In genomic region chr1:101207891-101208290, GRCh38 we compare ENCODE assay signal across 29 cellular contexts. TPM values are rescaled to one million over a fixed set of nuclear protein-coding genes. Genes with fewer than 3 reads are reported as not detected.
DNase-seq lines count a peak whose midpoint lies in the region; ATAC-seq and TF ChIP-seq lines count a peak whose summit lies in the region.
"Had no signal": no experiment of that assay in that cellular context is flagged by ENCODE, and none has a peak within 500 bp of the region (broad histone marks: within the 10 kb centered on the region; RNA-seq: fewer than 3 reads in every experiment).

No MANE protein-coding gene starts in this region.

- no peak overlapping the region for H3K4me3 Mint-ChIP-seq in CD8-positive, alpha-beta memory T cell
- H3K4me3 Mint-ChIP-seq: activated CD8-positive, alpha-beta T cell treated with anti-CD3 and anti-CD28 coated beads for 36 hours; activated naive CD8-positive, alpha-beta T cell treated with anti-CD3 and anti-CD28 coated beads, Interleukin-2, amount 10 ng/mL, durations not matched to agents 7 days and 5 days; CD4-positive, alpha-beta memory T cell; effector memory CD8-positive, alpha-beta T cell; naive thymus-derived CD4-positive, alpha-beta T cell; stimulated activated naive CD8-positive, alpha-beta T cell treated with anti-CD3 and anti-CD28 coated beads, Interleukin-15, Interleukin-2, amounts not matched to agents 100 ng/mL and 50 ng/mL, for 24 hours had no signal

- H3K27ac ChIP-seq in SK-N-SH (ENCODE audit: low read depth in 2 of 2, low read length in 1 of 2) (no peak overlapping the region), thoracic aorta (no peak overlapping the region)
- H3K27ac ChIP-seq in CD8-positive, alpha-beta memory T cell (ENCODE audit: low read depth, low read length) = no peak overlapping the region
- H3K27ac ChIP-seq: 22Rv1, body of pancreas, left lung, RWPE1, skin epidermis, tibial artery had no signal

- no peak for TF ChIP-seq RAD21 in SK-N-SH (IDR thresholded peaks at IDR 0.05; ENCODE audit: low read length)

- H3K36me3 Mint-ChIP-seq in CD8-positive, alpha-beta memory T cell = no peaks in the 10 kb centered on the region
- H3K36me3 Mint-ChIP-seq: CD4-positive, alpha-beta memory T cell had no signal

- no peaks in the 10 kb centered on the region for H3K4me1 Mint-ChIP-seq in CD8-positive, alpha-beta memory T cell

- H3K9me3 Mint-ChIP-seq in CD8-positive, alpha-beta memory T cell = no peaks in the 10 kb centered on the region
- H3K9me3 Mint-ChIP-seq: activated CD8-positive, alpha-beta T cell treated with anti-CD3 and anti-CD28 coated beads for 36 hours; CD4-positive, alpha-beta memory T cell; effector memory CD8-positive, alpha-beta T cell had no signal

- H3K9me3 ChIP-seq in SK-N-SH (no peaks in the 10 kb centered on the region), thoracic aorta (no peaks in the 10 kb centered on the region)
- no peaks in the 10 kb centered on the region for H3K9me3 ChIP-seq in CD8-positive, alpha-beta memory T cell (ENCODE audit: low read length)
- H3K9me3 ChIP-seq: body of pancreas, left lung, tibial artery had no signal

- TF ChIP-seq EP300 in SK-N-SH (IDR thresholded peaks at IDR 0.05; ENCODE audit: borderline replicate concordance in 1 of 2, low read depth in 1 of 2, low read length in 1 of 2) = no peak

- H3K4me1 ChIP-seq in SK-N-SH (ENCODE audit: control insufficient read depth in 1 of 2, insufficient read depth in 2 of 2, low read depth in 1 of 2, low read length in 1 of 2) (peaks cover 0 to 10% of the 10 kb centered on the region in 2 experiments; a peak in 2 of 4 replicates), thoracic aorta (ENCODE audit: control insufficient read depth in 1 of 2, low read depth in 2 of 2) (peaks cover 10 to 31% of the 10 kb centered on the region in 2 donors)
- H3K4me1 ChIP-seq in CD8-positive, alpha-beta memory T cell (ENCODE audit: insufficient read depth, low read length) = no peaks in the 10 kb centered on the region
- H3K4me1 ChIP-seq: body of pancreas, left lung had no signal

- H3K27ac Mint-ChIP-seq in CD8-positive, alpha-beta memory T cell = no peak overlapping the region
- H3K27ac Mint-ChIP-seq: activated CD8-positive, alpha-beta T cell treated with anti-CD3 and anti-CD28 coated beads for 36 hours; activated naive CD8-positive, alpha-beta T cell treated with anti-CD3 and anti-CD28 coated beads, Interleukin-2, amount 10 ng/mL, durations not matched to agents 7 days and 5 days; CD4-positive, alpha-beta memory T cell; effector memory CD8-positive, alpha-beta T cell; stimulated activated naive CD8-positive, alpha-beta T cell treated with anti-CD3 and anti-CD28 coated beads, Interleukin-15, Interleukin-2, amounts not matched to agents 100 ng/mL and 50 ng/mL, for 24 hours had no signal

- no peak overlapping the region for H3K9ac ChIP-seq in SK-N-SH

- H2AFZ ChIP-seq in SK-N-SH (ENCODE audit: low read depth) = no peak overlapping the region

- H3K27me3 ChIP-seq in SK-N-SH (ENCODE audit: insufficient read depth) = no peaks in the 10 kb centered on the region
- H3K27me3 ChIP-seq in thoracic aorta (replicated peaks; ENCODE audit: insufficient read depth) = no peaks in the 10 kb centered on the region
- H3K27me3 ChIP-seq in CD8-positive, alpha-beta memory T cell (ENCODE audit: insufficient read depth, low read length, poor library complexity, severe bottlenecking) = no peaks in the 10 kb centered on the region
- H3K27me3 ChIP-seq: body of pancreas, left lung, tibial artery had no signal

- H3K27me3 Mint-ChIP-seq in CD8-positive, alpha-beta memory T cell = no peaks in the 10 kb centered on the region
- H3K27me3 Mint-ChIP-seq: activated CD8-positive, alpha-beta T cell treated with anti-CD3 and anti-CD28 coated beads for 36 hours; activated naive CD8-positive, alpha-beta T cell treated with anti-CD3 and anti-CD28 coated beads, Interleukin-2, amount 10 ng/mL, durations not matched to agents 7 days and 5 days; effector memory CD8-positive, alpha-beta T cell; naive thymus-derived CD4-positive, alpha-beta T cell; stimulated activated naive CD8-positive, alpha-beta T cell treated with anti-CD3 and anti-CD28 coated beads, Interleukin-15, Interleukin-2, amounts not matched to agents 100 ng/mL and 50 ng/mL, for 24 hours had no signal

- no peaks in the 10 kb centered on the region for H3F3A ChIP-seq in SK-N-SH (replicated peaks; ENCODE audit: insufficient read depth)

- ATAC-seq in SK-N-SH treated with all-trans-retinoic acid at 6 μM for 48 hours = no peak
- no peak for ATAC-seq in thoracic aorta (ENCODE audit: insufficient number of reproducible peaks, low FRiP score, low read depth)
- ATAC-seq in HG02642 (IDR thresholded peaks at IDR 0.05; ENCODE audit: poor library complexity, unreplicated experiment) = no peak
- ATAC-seq: activated CD8-positive, alpha-beta T cell treated with anti-CD3 and anti-CD28 coated beads for 36 hours; body of pancreas; effector memory CD8-positive, alpha-beta T cell; esophagus mucosa; left lung; naive thymus-derived CD4-positive, alpha-beta T cell had no signal

- CTCF ChIA-PET in SK-N-SH (lab: Yijun Ruan, JAX) = no interaction called here
- CTCF ChIA-PET in CD8-positive, alpha-beta memory T cell (lab: Charles Lee) = no interaction called here

- TF ChIP-seq CTCF in SK-N-SH (IDR thresholded peaks at IDR 0.05) = no peak
- no peak for TF ChIP-seq CTCF in thoracic aorta (IDR thresholded peaks at IDR 0.05)

- no peak for DNase-seq in SK-N-SH
- peak; percentile 49 for DNase-seq in cerebellar cortex (ENCODE audit: low spot score)
- peak; percentile 23 to 29 for DNase-seq in hippocampal formation (lab: John Stamatoyannopoulos, UW)
- DNase-seq in thoracic aorta (ENCODE audit: low spot score) = peak; percentile 15
- no peak for DNase-seq in CD8-positive, alpha-beta memory T cell
- no peak for DNase-seq in activated naive CD4-positive, alpha-beta T cell (lab: John Stamatoyannopoulos, UW)
- DNase-seq: activated CD8-positive, alpha-beta T cell treated with anti-CD3 and anti-CD28 coated beads for 36 hours; activated naive CD8-positive, alpha-beta T cell treated with anti-CD3 and anti-CD28 coated beads, Interleukin-2, amount 10 ng/mL, durations not matched to agents 7 days and 5 days; body of pancreas; CD4-positive, alpha-beta memory T cell; DMS 273 treated with DMSO at 0.1 percent for 48 hours; effector memory CD8-positive, alpha-beta T cell; EL; GOT3; left lung; naive thymus-derived CD4-positive, alpha-beta T cell; NCI-H1105 treated with DMSO at 0.1 percent for 48 hours; NCI-H2081; NCI-H2227 treated with DMSO at 0.1 percent for 48 hours; NCI-H774; retina; tibial artery had no signal

- no peak overlapping the region for H3K4me2 ChIP-seq in SK-N-SH

- H3K36me3 ChIP-seq in SK-N-SH (replicated peaks in 1 of 2; ENCODE audit: control insufficient read depth in 1 of 2, insufficient read depth in 2 of 2, low read length in 1 of 2) = no peaks in the 10 kb centered on the region
- no peaks in the 10 kb centered on the region for H3K36me3 ChIP-seq in thoracic aorta
- no peaks in the 10 kb centered on the region for H3K36me3 ChIP-seq in CD8-positive, alpha-beta memory T cell (ENCODE audit: insufficient read depth, low read length)
- H3K36me3 ChIP-seq: left lung, tibial artery had no signal

- H3K4me3 ChIP-seq in SK-N-SH (ENCODE audit: low read depth in 2 of 2, low read length in 1 of 2) (no peak overlapping the region), thoracic aorta (no peak overlapping the region)
- H3K4me3 ChIP-seq in CD8-positive, alpha-beta memory T cell (ENCODE audit: low read length) = no peak overlapping the region
- H3K4me3 ChIP-seq: body of pancreas, left lung, skin epidermis, tibial artery had no signal

- H3K79me2 ChIP-seq in SK-N-SH (ENCODE audit: insufficient read depth) = no peaks in the 10 kb centered on the region

- no peaks in the 10 kb centered on the region for H4K20me1 ChIP-seq in SK-N-SH (ENCODE audit: insufficient read depth)

- POLR2A ChIA-PET in SK-N-SH (lab: Yijun Ruan, JAX) = no interaction called here
- POLR2A ChIA-PET in CD8-positive, alpha-beta memory T cell (lab: Charles Lee) = no interaction called here

- H3K9me2 ChIP-seq in SK-N-SH = no peaks in the 10 kb centered on the region

- WGBS in SK-N-SH (ENCODE audit: low lambda C conversion rate) = 76% methylated on average over 2 of the region's 2 CpGs

TF ChIP-seq in SK-N-SH, 30 proteins besides CTCF, POLR2A, EP300 and RAD21 (continues in another document):
- TF ChIP-seq PBX3 (IDR thresholded peaks at IDR 0.05) = peak; percentile 45; the same call in 1 of the 2 replicates
- TF ChIP-seq NFIC (IDR thresholded peaks at IDR 0.05; ENCODE audit: borderline replicate concordance) = peak; percentile 33; the same call in 1 of the 2 replicates

TF ChIP-seq in SK-N-SH treated with all-trans-retinoic acid at 6 μM for 48 hours, 23 proteins besides CTCF, POLR2A, EP300 and RAD21 (continues in another document):
- TF ChIP-seq TOX (CRISPR knock-in tag; IDR thresholded peaks at IDR 0.05; ENCODE audit: borderline replicate concordance) = no peak
- no peak for TF ChIP-seq BACH2 (CRISPR knock-in tag; IDR thresholded peaks at IDR 0.05; ENCODE audit: borderline replicate concordance)
- no peak for TF ChIP-seq CSRNP3 (CRISPR knock-in tag; IDR thresholded peaks at IDR 0.05)
- no peak for TF ChIP-seq TCF4 (CRISPR knock-in tag; IDR thresholded peaks at IDR 0.05; ENCODE audit: borderline replicate concordance)
- TF ChIP-seq ESRRG (CRISPR knock-in tag; IDR thresholded peaks at IDR 0.05) = no peak
- TF ChIP-seq RARB (CRISPR knock-in tag; IDR thresholded peaks at IDR 0.05) = no peak
- no peak for TF ChIP-seq ZNF565 (CRISPR knock-in tag; conservative IDR thresholded peaks at IDR 0.05; ENCODE audit: low read depth)
- no peak for TF ChIP-seq OSR1 (CRISPR knock-in tag; IDR thresholded peaks at IDR 0.05)
- TF ChIP-seq ZNF70 (CRISPR knock-in tag; IDR thresholded peaks at IDR 0.05) = no peak

RNA-seq across cellular contexts. Expression of gene S1PR1, which starts 28.9 kb away (rescaled TPM):
- polyA plus RNA-seq in SK-N-SH (2012; rRNA removed) = 5.9 and 6.5 TPM in 2 replicates
- 3.9 and 5.5 TPM in 2 replicates for polyA plus RNA-seq in SK-N-SH (2012; cell fraction: cytosol; rRNA removed)
- 2.0 and 4.0 TPM in 2 replicates for polyA plus RNA-seq in SK-N-SH (2012; cell fraction: nucleus; rRNA removed)
- total RNA-seq in thoracic aorta = 100 to 1,000 TPM in 1 of 2 donors, 10 to 100 TPM in 1; 42.5 to 108 TPM
- total RNA-seq in CD8-positive, alpha-beta memory T cell = 100 to 1,000 TPM; 118 to 123 TPM
- polyA plus RNA-seq in CD8-positive, alpha-beta memory T cell = 203 TPM

Comparison
In these comparisons a context has a peak if more than half of its experiments do, and no peak if none do; other contexts are left out.
1. DNase-seq: peak in cerebellar cortex (single experiment), hippocampal formation (2 of 2) and thoracic aorta (single experiment); none in SK-N-SH (single experiment), CD8-positive, alpha-beta memory T cell (0 of 5) and activated naive CD4-positive, alpha-beta T cell (0 of 4).